Comparison of ENCODE assay signal across 8 cellular contexts in genomic region chr17:46942441-46943217, GRCh38. TPM values are rescaled to one million over a fixed set of nuclear protein-coding genes. Genes with fewer than 3 reads are reported as not detected.
A peak's percentile ranks its signal among the peaks of the same experiment; 100 is the strongest.
DNase-seq lines count a peak whose midpoint lies in the region; ATAC-seq and TF ChIP-seq lines count a peak whose summit lies in the region.

No MANE protein-coding gene starts in this region.

- H3K9me3 Mint-ChIP-seq in T-helper 2 cell treated with Interferon-gamma antibody and Interleukin-4, amounts not matched to agents 5 μg/mL and 100 μg/mL, for 36 hours = no peaks in the 10 kb centered on the region

- H3K36me3 Mint-ChIP-seq in T-helper 2 cell treated with Interferon-gamma antibody and Interleukin-4, amounts not matched to agents 5 μg/mL and 100 μg/mL, for 36 hours (ENCODE audit: low read depth) = peaks cover 26% of the 10 kb centered on the region

- H3K9ac ChIP-seq in mammary epithelial cell (ENCODE audit: insufficient read depth, low read length) = no peak overlapping the region

- intact Hi-C loops in mammary epithelial cell (cut with micrococcal nuclease) = loop anchor here (1.0 to 5.0 kb wide), 2 partner anchors 59 to 375 kb away; no protein-coding TSS in a partner anchor

- H3K36me3 ChIP-seq in mammary epithelial cell (ENCODE audit: insufficient read depth, low read length) = peaks cover 18% of the 10 kb centered on the region

- peak; percentile 70 for DNase-seq in A172 (ENCODE audit: low spot score)
- peak; percentile 76 to 77 for DNase-seq in NCI-H2081 (lab: John Stamatoyannopoulos, UW)
- peak; percentile 26 for DNase-seq in T-helper 2 cell treated with Interferon-gamma antibody and Interleukin-4, amounts not matched to agents 5 μg/mL and 100 μg/mL, for 36 hours (ENCODE audit: low spot score)
- peak; percentile 27 for DNase-seq in mammary epithelial cell
- DNase-seq in iris pigment epithelial cell (ENCODE audit: low read depth) = peak; percentile 73
- peak; percentile 58 to 66 for DNase-seq in stimulated activated CD4-positive, alpha-beta T cell treated with anti-CD3 and anti-CD28 coated beads, Interleukin-2, amount 100 ng/mL, for 24 hours

- no peaks in the 10 kb centered on the region for H3K4me1 ChIP-seq in mammary epithelial cell (ENCODE audit: insufficient read depth, low read length)

- TF ChIP-seq CTCF in GM12872 (IDR thresholded peaks at IDR 0.05; ENCODE audit: insufficient read depth, low read depth, low read length) (peak; percentile 97), mammary epithelial cell (conservative IDR thresholded peaks at IDR 0.05 in 1 of 2, IDR thresholded peaks at IDR 0.05 in 1 of 2; ENCODE audit: extremely low read depth in 1 of 2, insufficient read depth in 1 of 2, low read depth in 1 of 2, low read length in 2 of 2) (peak; percentile 85 to 95)

- H3K4me3 ChIP-seq in mammary epithelial cell (replicated peaks in 1 of 3; ENCODE audit: insufficient read depth in 1 of 3, low read depth in 2 of 3, low read length in 3 of 3) = no peak overlapping the region

- no peak overlapping the region for H3K4me2 ChIP-seq in mammary epithelial cell (ENCODE audit: insufficient read depth, low read depth, low read length)

- H3K79me2 ChIP-seq in mammary epithelial cell (ENCODE audit: insufficient read depth, low read length) = no peaks in the 10 kb centered on the region

- no peak for ATAC-seq in GM21390 (IDR thresholded peaks at IDR 0.05; ENCODE audit: unreplicated experiment)

- H3K27me3 Mint-ChIP-seq in T-helper 2 cell treated with Interferon-gamma antibody and Interleukin-4, amounts not matched to agents 5 μg/mL and 100 μg/mL, for 36 hours (ENCODE audit: low read depth) = no peaks in the 10 kb centered on the region

- peaks cover 6% of the 10 kb centered on the region for H3K4me1 Mint-ChIP-seq in T-helper 2 cell treated with Interferon-gamma antibody and Interleukin-4, amounts not matched to agents 5 μg/mL and 100 μg/mL, for 36 hours (ENCODE audit: low read depth)

- H3K27ac ChIP-seq in mammary epithelial cell (ENCODE audit: insufficient read depth, low read depth, low read length) = no peak overlapping the region

- H3K27ac Mint-ChIP-seq in T-helper 2 cell treated with Interferon-gamma antibody and Interleukin-4, amounts not matched to agents 5 μg/mL and 100 μg/mL, for 36 hours = no peak overlapping the region

- CTCF ChIA-PET in mammary epithelial cell (lab: Charles Lee; ENCODE audit: low non-redundant PET) = interaction anchor here (0.6 to 0.7 kb wide), 2 partner anchors 27 to 216 kb away, joined by 3 to 4 read pairs; no protein-coding TSS in a partner anchor

- H3K4me3 Mint-ChIP-seq in T-helper 2 cell treated with Interferon-gamma antibody and Interleukin-4, amounts not matched to agents 5 μg/mL and 100 μg/mL, for 36 hours = no peak overlapping the region

- in situ Hi-C loops in mammary epithelial cell (cut with MboI; ENCODE audit: low sequenced_read_pairs in 2 of 2) = no loop called here

- dilution Hi-C loops in mammary epithelial cell (cut with HindIII; ENCODE audit: low sequenced_read_pairs) = loop anchor here (5.0 kb wide), 1 partner anchor 45 kb away; no protein-coding TSS in a partner anchor

- H3K27me3 ChIP-seq in mammary epithelial cell (ENCODE audit: insufficient read depth, low read length) = no peaks in the 10 kb centered on the region

- no peaks in the 10 kb centered on the region for H4K20me1 ChIP-seq in mammary epithelial cell (ENCODE audit: insufficient read depth, low read length)

- H2AFZ ChIP-seq in mammary epithelial cell (ENCODE audit: low read depth, low read length) = no peak overlapping the region

- H3K9me3 ChIP-seq in mammary epithelial cell (replicated peaks; ENCODE audit: insufficient read depth, low read length) = no peaks in the 10 kb centered on the region

- WGBS in mammary epithelial cell (ENCODE audit: low coverage, missing lambda C conversion rate) = 95% methylated on average over 8 of the region's 10 CpGs

- BruUV-seq in mammary epithelial cell (replicated peaks; lab: Mats Ljungman, UMichigan) = no TSS peak

RNA-seq across cellular contexts. Expression of gene GOSR2, which starts 19.7 kb away (rescaled TPM):
- 41.0 and 50.4 TPM in 2 replicates for total RNA-seq in A172 (2014; rRNA removed; shearing (Covaris generic))
- total RNA-seq in mammary epithelial cell = 10 to 100 TPM; 38.8 to 56.8 TPM
- 42.1 TPM for polyA plus RNA-seq in mammary epithelial cell
- polyA minus RNA-seq in mammary epithelial cell = 21.1 TPM

RNA-seq across cellular contexts. Expression of gene RPRML, which starts 36.4 kb away (rescaled TPM):
- total RNA-seq in A172 (2014; rRNA removed; shearing (Covaris generic)) = not detected in 2 replicates
- total RNA-seq in mammary epithelial cell = not detected
- not detected for polyA plus RNA-seq in mammary epithelial cell
- not detected for polyA minus RNA-seq in mammary epithelial cell

Comparison
In these comparisons a context has a peak if more than half of its experiments do, and no peak if none do; other contexts are left out.
1. DNase-seq: peak in every context shown above with its lines; median percentile 76 in NCI-H2081; 73 in iris pigment epithelial cell; 70 in A172; 62 in stimulated activated CD4-positive, alpha-beta T cell treated with anti-CD3 and anti-CD28 coated beads, Interleukin-2, amount 100 ng/mL, for 24 hours; 27 in mammary epithelial cell; 26 in T-helper 2 cell treated with Interferon-gamma antibody and Interleukin-4, amounts not matched to agents 5 μg/mL and 100 μg/mL, for 36 hours.